Comparison of ENCODE assay signal across 21 cellular contexts in the genomic region with DNA sequence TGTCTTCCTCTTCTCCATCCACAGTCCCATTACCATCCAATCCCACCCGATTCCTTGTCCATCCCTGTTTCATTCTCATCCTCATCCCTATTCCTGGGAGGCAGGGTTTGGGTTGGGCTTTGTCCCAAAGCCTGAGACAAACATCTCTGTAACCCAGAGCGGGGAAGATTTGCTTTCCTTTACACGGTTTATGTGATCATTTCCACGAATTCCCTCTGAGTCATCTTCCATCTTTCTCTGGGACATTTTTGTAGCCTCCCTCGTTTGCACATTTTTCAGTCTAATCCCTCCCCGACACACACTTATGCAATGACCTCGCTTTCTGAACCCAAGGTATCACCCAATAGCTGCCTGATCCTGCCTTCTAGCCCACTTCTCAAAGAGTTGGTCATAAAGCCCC. TPM values are rescaled to one million over a fixed set of nuclear protein-coding genes. Genes with fewer than 3 reads are reported as not detected.
DNase-seq lines count a peak whose midpoint lies in the region; FAIRE-seq and TF ChIP-seq lines count a peak whose summit lies in the region.
"Had no signal": no experiment of that assay in that cellular context is flagged by ENCODE, and none has a peak within 500 bp of the region (broad histone marks: within the 10 kb centered on the region; RNA-seq: fewer than 3 reads in every experiment).

No MANE protein-coding gene starts in this region.

- TF ChIP-seq CTCF in adrenal gland (IDR thresholded peaks at IDR 0.05) (no peak), foreskin fibroblast (IDR thresholded peaks at IDR 0.05; ENCODE audit: low read depth, low read length) (no peak), MM.1S (IDR thresholded peaks at IDR 0.05; ENCODE audit: low read length) (no peak)

- H3K27me3 ChIP-seq in adrenal gland, result no peaks in the 10 kb centered on the region
- no peaks in the 10 kb centered on the region for H3K27me3 ChIP-seq in MM.1S (replicated peaks; ENCODE audit: insufficient read depth, low read length)
- H3K27me3 ChIP-seq: Peyer's patch, right atrium auricular region, uterus had no signal

- H3K79me2 ChIP-seq in MM.1S (ENCODE audit: low read length), result no peaks in the 10 kb centered on the region

- WGBS in adrenal gland, 4 donors, result 43 to 51% (median 45%) methylated on average over 7 of the region's 7 CpGs

- intact Hi-C loops in adrenal gland (cut with DNase I), result no loop called here

- FAIRE-seq in GM19239 (lab: Jason Lieb, UNC), result no peak
- FAIRE-seq: TTC549 had no signal

- H4K20me1 ChIP-seq in MM.1S (ENCODE audit: insufficient read depth, low read length), result no peaks in the 10 kb centered on the region

- peak; percentile 36 for DNase-seq in A172 (ENCODE audit: low spot score)
- peak; percentile 24 for DNase-seq in GM04504 (ENCODE audit: low read depth)
- DNase-seq in adrenal gland, result peak in 3 of 7 donors; percentile 47 to 63 (median 53)
- peak; percentile 20 to 25 for DNase-seq in foreskin fibroblast
- no peak for DNase-seq in MM.1S
- no peak for DNase-seq in NCI-H82 treated with DMSO at 0.1 percent for 48 hours (lab: John Stamatoyannopoulos, UW; ENCODE audit: unreplicated experiment)
- no peak for DNase-seq in activated CD4-positive, CD25-positive, alpha-beta regulatory T cell (lab: John Stamatoyannopoulos, UW)
- no peak for DNase-seq in GM19239 (ENCODE audit: insufficient read length, low spot score)
- DNase-seq: activated CD4-positive, alpha-beta T cell treated with anti-CD3 and anti-CD28 coated beads, Interleukin-2, amount 50 U/mL, for 1 hour; activated T-cell treated with anti-CD3 and anti-CD28 coated beads, Interleukin-2, amount 50 U/mL, for 24 hours; KBM-7; NCI-H1092 treated with DMSO at 0.1 percent for 48 hours; NCI-H2171 treated with DMSO at 0.1 percent for 48 hours; NCI-H774; uterus had no signal

- H3K9me3 ChIP-seq in adrenal gland (replicated peaks in 1 of 3) (no peaks in the 10 kb centered on the region), MM.1S (replicated peaks; ENCODE audit: insufficient read depth, low read length) (no peaks in the 10 kb centered on the region)
- H3K9me3 ChIP-seq: neutrophil, Peyer's patch, right atrium auricular region, uterus had no signal

- no peak overlapping the region for H2AFZ ChIP-seq in MM.1S (ENCODE audit: low read length)

- no peak overlapping the region for H3K9ac ChIP-seq in MM.1S (ENCODE audit: low read length)

- H3K27ac ChIP-seq in adrenal gland (peak overlapping the region in 4 of 5 donors; percentile 15 to 80 (median 70)), MM.1S (ENCODE audit: low read length) (no peak overlapping the region)
- H3K27ac ChIP-seq: neutrophil, Peyer's patch, right atrium auricular region, uterus had no signal

- H3K4me3 ChIP-seq in adrenal gland (no peak overlapping the region), foreskin fibroblast (ENCODE audit: low read depth in 1 of 2, low read length in 2 of 2) (no peak overlapping the region), MM.1S (ENCODE audit: low read length) (no peak overlapping the region)
- H3K4me3 ChIP-seq: Peyer's patch, right atrium auricular region, uterus had no signal

- peaks cover 16 to 24% of the 10 kb centered on the region in 2 donors for H3K4me1 ChIP-seq in adrenal gland (replicated peaks in 1 of 2)
- H3K4me1 ChIP-seq in MM.1S (ENCODE audit: low read length), result no peaks in the 10 kb centered on the region
- H3K4me1 ChIP-seq: Peyer's patch, right atrium auricular region, uterus had no signal

- TF ChIP-seq POLR2A in adrenal gland (IDR thresholded peaks at IDR 0.05), result no peak

- no peaks in the 10 kb centered on the region for H3F3A ChIP-seq in MM.1S (ENCODE audit: insufficient read depth, low read length)

- no peaks in the 10 kb centered on the region for H3K9me2 ChIP-seq in MM.1S (replicated peaks; ENCODE audit: insufficient read depth, low read length)

- no peak overlapping the region for H3K4me2 ChIP-seq in MM.1S (ENCODE audit: low read depth, low read length)

- H3K36me3 ChIP-seq in adrenal gland (replicated peaks in 1 of 2) (no peaks in the 10 kb centered on the region), MM.1S (replicated peaks; ENCODE audit: insufficient read depth, low read length) (no peaks in the 10 kb centered on the region)
- H3K36me3 ChIP-seq: neutrophil, Peyer's patch, right atrium auricular region, uterus had no signal

RNA-seq across cellular contexts. Expression of a gene that starts 22.8 kb away (rescaled TPM):
- total RNA-seq in A172 (2014; rRNA removed; shearing (Covaris generic)), result 0.17 TPM in 1 of 2 replicates, not detected in the other
- total RNA-seq in adrenal gland, result 10 to 100 TPM in 1 of 8 donors, 1 to 10 TPM in 4, under 1 TPM in 3; 0.28 to 18.5 (median 1.8) TPM
- polyA plus RNA-seq in adrenal gland, result 1 to 10 TPM; 1.1 to 1.7 (median 1.3) TPM

RNA-seq across cellular contexts. Expression of a gene that starts 23.0 kb away (rescaled TPM):
- not detected in 2 replicates for total RNA-seq in A172 (2014; rRNA removed; shearing (Covaris generic))
- 1 to 10 TPM in 3 of 8 donors, under 1 TPM in 1, not detected in 4; 0.87 to 4.1 (median 1.4) TPM for total RNA-seq in adrenal gland
- polyA plus RNA-seq in adrenal gland, result under 1 TPM; 0.11 to 0.84 (median 0.48) TPM
- total RNA-seq: A673; activated naive CD4-positive, alpha-beta T cell treated with anti-CD3 and anti-CD28 coated beads, Interleukin-2, amount 50 U/mL, for 72 hours; right atrium auricular region; uterus had no signal

RNA-seq across cellular contexts. Expression of a gene that starts 38.5 kb away (rescaled TPM):
- not detected in 2 replicates for total RNA-seq in A172 (2014; rRNA removed; shearing (Covaris generic))
- 10 to 100 TPM in 2 of 8 donors, 1 to 10 TPM in 6; 1.9 to 21.3 (median 6.1) TPM for total RNA-seq in adrenal gland
- polyA plus RNA-seq in adrenal gland, result 1 to 10 TPM in 2 of 3 donors, under 1 TPM in 1; 0.81 to 5.1 (median 2.9) TPM

RNA-seq across cellular contexts. Expression of a gene that starts 38.6 kb away (rescaled TPM):
- not detected in 2 replicates for total RNA-seq in A172 (2014; rRNA removed; shearing (Covaris generic))
- total RNA-seq in adrenal gland, result 10 to 100 TPM in 7 of 8 donors, 1 to 10 TPM in 1; 8.2 to 98.8 (median 24.2) TPM
- polyA plus RNA-seq in adrenal gland, result 10 to 100 TPM in 2 of 3 donors, 1 to 10 TPM in 1; 2.5 to 23.7 (median 14.2) TPM

Comparison
In these comparisons a context has a peak if more than half of its experiments do, and no peak if none do; other contexts are left out.
1. DNase-seq: peak in A172 (single experiment), GM04504 (single experiment) and foreskin fibroblast (2 of 2); none in MM.1S (single experiment), NCI-H82 treated with DMSO at 0.1 percent for 48 hours (single experiment), activated CD4-positive, CD25-positive, alpha-beta regulatory T cell (0 of 4) and GM19239 (single experiment).